ENCODE assay signal across 12 cellular contexts in the genomic region with DNA sequence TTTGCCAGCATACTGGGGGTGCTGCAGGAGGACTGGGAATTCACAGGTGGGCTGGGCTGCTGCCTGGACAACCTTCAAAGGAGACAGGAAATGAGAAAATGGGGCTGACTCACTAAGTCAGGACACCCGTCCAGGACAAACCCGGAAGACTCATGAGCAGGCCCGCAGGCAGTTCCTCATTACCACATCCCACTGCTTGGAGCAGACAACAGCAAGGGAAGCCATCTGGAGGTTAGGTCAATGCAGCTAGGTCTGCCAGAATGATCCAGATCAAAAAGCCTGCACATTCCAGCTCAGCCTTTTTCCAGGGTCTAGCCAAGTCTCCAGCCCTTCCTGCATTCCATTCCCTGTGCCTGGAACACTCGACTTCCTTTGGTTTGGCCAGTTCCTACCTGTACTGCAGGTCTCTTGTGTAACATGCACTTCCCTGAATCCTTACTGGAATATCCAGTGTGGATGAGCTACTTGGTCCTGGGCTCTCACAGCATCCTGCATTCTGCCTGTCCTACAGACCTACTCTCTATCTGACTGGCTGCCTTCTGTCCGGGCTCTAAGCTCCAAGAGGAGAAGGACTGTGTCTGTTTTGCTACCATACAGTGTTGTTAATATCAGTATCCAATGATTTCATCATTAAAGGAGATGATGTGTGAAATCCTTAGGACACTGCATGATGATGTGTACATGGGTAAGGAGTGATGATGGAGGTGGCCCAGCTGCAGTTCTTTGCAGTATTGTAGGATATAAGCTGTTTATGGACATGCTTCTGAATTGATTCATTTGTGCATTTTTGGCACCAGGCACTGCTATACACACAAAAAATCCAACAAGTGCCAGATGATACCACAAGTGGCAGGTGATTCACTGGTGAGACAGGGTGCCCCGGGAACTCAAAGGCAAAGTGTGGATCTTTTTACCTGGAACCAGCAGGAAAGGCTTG.
DNase-seq lines count a peak whose midpoint lies in the region; ATAC-seq, FAIRE-seq and TF ChIP-seq lines count a peak whose summit lies in the region.
"Had no signal": no experiment of that assay in that cellular context is flagged by ENCODE, and none has a peak within 500 bp of the region (broad histone marks: within the 10 kb centered on the region; RNA-seq: fewer than 3 reads in every experiment).

No MANE protein-coding gene starts in this region.

- H3K27ac ChIP-seq in mammary epithelial cell (ENCODE audit: insufficient read depth, low read depth, low read length) (peak overlapping the region; percentile 69), left lung (peak overlapping the region; percentile 7 to 33)
- H3K27ac ChIP-seq: cardiac muscle cell, thoracic aorta had no signal

- peak; percentile 69 for ATAC-seq in left lung

- TF ChIP-seq CTCF in BE2C (IDR thresholded peaks at IDR 0.05; ENCODE audit: low read depth, low read length) (no peak), mammary epithelial cell (conservative IDR thresholded peaks at IDR 0.05 in 1 of 2, IDR thresholded peaks at IDR 0.05 in 1 of 2; ENCODE audit: extremely low read depth in 1 of 2, insufficient read depth in 1 of 2, low read depth in 1 of 2, low read length in 2 of 2) (no peak), left lung (IDR thresholded peaks at IDR 0.05) (no peak), D721Med (IDR thresholded peaks at IDR 0.05; ENCODE audit: insufficient read depth, missing control alignments) (no peak), type B pancreatic cell (conservative IDR thresholded peaks at IDR 0.05) (no peak)

- dilution Hi-C loops in mammary epithelial cell (cut with HindIII; ENCODE audit: low sequenced_read_pairs), result no loop called here

- H2AFZ ChIP-seq in mammary epithelial cell (ENCODE audit: low read depth, low read length), result peak overlapping the region; percentile 9

- H3K4me3 ChIP-seq in BE2C (ENCODE audit: low read depth, low read length) (no peak overlapping the region), MG63 (no peak overlapping the region), mammary epithelial cell (replicated peaks in 1 of 3; ENCODE audit: insufficient read depth in 1 of 3, low read depth in 2 of 3, low read length in 3 of 3) (no peak overlapping the region), left lung (no peak overlapping the region)
- H3K4me3 ChIP-seq: cardiac muscle cell, thoracic aorta had no signal

- peaks cover 70% of the 10 kb centered on the region for H3K4me1 Mint-ChIP-seq in type B pancreatic cell (ENCODE audit: unreplicated experiment)
- H3K4me1 Mint-ChIP-seq: activated CD4-positive, alpha-beta T cell treated with anti-CD3 and anti-CD28 coated beads, Interleukin-2, amount 10 ng/mL, durations not matched to agents 7 days and 5 days had no signal

- no peak for FAIRE-seq in D721Med (lab: Jason Lieb, UNC)

- H3K4me1 ChIP-seq in BE2C (peaks cover 20% of the 10 kb centered on the region), mammary epithelial cell (ENCODE audit: insufficient read depth, low read length) (peaks cover 38% of the 10 kb centered on the region), left lung (peaks cover 0 to 4% of the 10 kb centered on the region in 2 donors)

- peak overlapping the region; percentile 50 for H3K4me2 ChIP-seq in mammary epithelial cell (ENCODE audit: insufficient read depth, low read depth, low read length)

- intact Hi-C loops in mammary epithelial cell (cut with micrococcal nuclease), result loop anchor here (2.0 to 10.0 kb wide), 4 partner anchors 226 to 614 kb away; partner anchors contain the start of gene CDH11
- intact Hi-C loops in left lung (cut with DNase I), result no loop called here

- no peaks in the 10 kb centered on the region for H3K36me3 Mint-ChIP-seq in type B pancreatic cell

- BruUV-seq in mammary epithelial cell (replicated peaks; lab: Mats Ljungman, UMichigan), result no TSS peak

- H3K27me3 ChIP-seq in BE2C (no peaks in the 10 kb centered on the region; the same call in 1 of the 2 replicates), MG63 (no peaks in the 10 kb centered on the region), mammary epithelial cell (ENCODE audit: insufficient read depth, low read length) (no peaks in the 10 kb centered on the region), left lung (peaks cover 0 to 9% of the 10 kb centered on the region in 2 donors)

- H3K36me3 ChIP-seq in BE2C, result no peaks in the 10 kb centered on the region
- no peaks in the 10 kb centered on the region for H3K36me3 ChIP-seq in MG63
- H3K36me3 ChIP-seq in mammary epithelial cell (ENCODE audit: insufficient read depth, low read length), result no peaks in the 10 kb centered on the region
- H3K36me3 ChIP-seq in left lung, result no peaks in the 10 kb centered on the region
- H3K36me3 ChIP-seq: cardiac muscle cell, thoracic aorta had no signal

- H4K20me1 ChIP-seq in mammary epithelial cell (ENCODE audit: insufficient read depth, low read length), result no peaks in the 10 kb centered on the region

- H3K9ac ChIP-seq in mammary epithelial cell (ENCODE audit: insufficient read depth, low read length), result peak overlapping the region; percentile 11

- CTCF ChIA-PET in mammary epithelial cell (lab: Charles Lee; ENCODE audit: low non-redundant PET), result interaction anchor here (0.6 kb wide), 1 partner anchor 38 kb away, joined by 5 read pairs; no protein-coding TSS in a partner anchor

- H3K9me3 ChIP-seq in BE2C (no peaks in the 10 kb centered on the region), MG63 (no peaks in the 10 kb centered on the region), mammary epithelial cell (replicated peaks; ENCODE audit: insufficient read depth, low read length) (no peaks in the 10 kb centered on the region), left lung (no peaks in the 10 kb centered on the region)
- H3K9me3 ChIP-seq: thoracic aorta had no signal

- peaks cover 4% of the 10 kb centered on the region for H3K9me3 Mint-ChIP-seq in type B pancreatic cell

- no peaks in the 10 kb centered on the region for H3K79me2 ChIP-seq in mammary epithelial cell (ENCODE audit: insufficient read depth, low read length)

- H3K27ac Mint-ChIP-seq in type B pancreatic cell, result no peak overlapping the region
- H3K27ac Mint-ChIP-seq: activated CD4-positive, alpha-beta T cell treated with anti-CD3 and anti-CD28 coated beads, Interleukin-2, amount 10 ng/mL, durations not matched to agents 7 days and 5 days had no signal

- H3K4me3 Mint-ChIP-seq in type B pancreatic cell, result no peak overlapping the region
- H3K4me3 Mint-ChIP-seq: activated CD4-positive, alpha-beta T cell treated with anti-CD3 and anti-CD28 coated beads, Interleukin-2, amount 10 ng/mL, durations not matched to agents 7 days and 5 days had no signal

- in situ Hi-C loops in mammary epithelial cell (cut with MboI; ENCODE audit: low sequenced_read_pairs in 2 of 2), result no loop called here

- 0% methylated on average over 5 of the region's 6 CpGs for WGBS in mammary epithelial cell (ENCODE audit: low coverage, missing lambda C conversion rate)

- peaks cover 34% of the 10 kb centered on the region for H3K27me3 Mint-ChIP-seq in type B pancreatic cell
- H3K27me3 Mint-ChIP-seq: activated CD4-positive, alpha-beta T cell treated with anti-CD3 and anti-CD28 coated beads, Interleukin-2, amount 10 ng/mL, durations not matched to agents 7 days and 5 days had no signal

- DNase-seq in BE2C (peak; percentile 81), MG63 (peak; percentile 90), mammary epithelial cell (peak; percentile 95), left lung (no peak), SIG-M5 treated with dmso at 0.1 percent for 504 hours (lab: John Stamatoyannopoulos, UW; ENCODE audit: unreplicated experiment) (no peak), D721Med (ENCODE audit: insufficient read length, low spot score) (no peak), type B pancreatic cell (ENCODE audit: extremely low spot score, unreplicated experiment) (no peak)
- no peak for DNase-seq in activated naive CD4-positive, alpha-beta T cell treated with Interleukin-2 at 50 U/mL for 16 hours
- DNase-seq: activated CD4-positive, alpha-beta T cell treated with anti-CD3 and anti-CD28 coated beads, Interleukin-2, amount 10 ng/mL, durations not matched to agents 7 days and 5 days; DMS79 had no signal

Comparison
In these comparisons a context has a peak if more than half of its experiments do, and no peak if none do; other contexts are left out.
1. DNase-seq: peak in BE2C (single experiment), MG63 (single experiment) and mammary epithelial cell (single experiment); none in left lung (0 of 2), activated naive CD4-positive, alpha-beta T cell treated with Interleukin-2 at 50 U/mL for 16 hours (single experiment), SIG-M5 treated with dmso at 0.1 percent for 504 hours (single experiment), D721Med (single experiment) and type B pancreatic cell (single experiment).